ENCODE assay signal across 26 cellular contexts in genomic region chr2:159905901-159906300, GRCh38. TPM values are rescaled to one million over a fixed set of nuclear protein-coding genes. Genes with fewer than 3 reads are reported as not detected.
DNase-seq lines count a peak whose midpoint lies in the region; ATAC-seq and TF ChIP-seq lines count a peak whose summit lies in the region.
"Had no signal": no experiment of that assay in that cellular context is flagged by ENCODE, and none has a peak within 500 bp of the region (broad histone marks: within the 10 kb centered on the region; RNA-seq: fewer than 3 reads in every experiment).

No MANE protein-coding gene starts in this region.

- CTCF ChIA-PET in Calu3 (lab: Charles Lee) = interaction anchor here (1.8 kb wide), 1 partner anchor 16 kb away, joined by 8 read pairs; no protein-coding TSS in a partner anchor

- H3K27ac Mint-ChIP-seq in activated CD4-positive, alpha-beta T cell treated with anti-CD3 and anti-CD28 coated beads, Interleukin-2, amount 10 ng/mL, durations not matched to agents 24 days and 14 days = no peak overlapping the region
- H3K27ac Mint-ChIP-seq in Calu3 (ENCODE audit: unreplicated experiment) = peak overlapping the region; percentile 70
- H3K27ac Mint-ChIP-seq in activated naive CD8-positive, alpha-beta T cell treated with anti-CD3 and anti-CD28 coated beads, Interleukin-2, amount 50 U/mL, for 24 hours = no peak overlapping the region
- H3K27ac Mint-ChIP-seq in naive thymus-derived CD8-positive, alpha-beta T cell = peak overlapping the region in 5 of 10 donors; percentile 18 to 98 (median 67)
- H3K27ac Mint-ChIP-seq: activated CD8-positive, alpha-beta T cell treated with anti-CD3 and anti-CD28 coated beads for 36 hours; H9; T-helper 2 cell treated with Interferon-gamma antibody and Interleukin-4, amounts not matched to agents 5 μg/mL and 100 μg/mL, for 36 hours had no signal

- no peak for DNase-seq in activated CD4-positive, alpha-beta T cell treated with anti-CD3 and anti-CD28 coated beads, Interleukin-2, amount 10 ng/mL, durations not matched to agents 24 days and 14 days
- no peak for DNase-seq in activated CD4-positive, alpha-beta T cell treated with anti-CD3 and anti-CD28 coated beads for 48 hours
- DNase-seq in Calu3 = no peak
- no peak for DNase-seq in activated naive CD8-positive, alpha-beta T cell treated with anti-CD3 and anti-CD28 coated beads, Interleukin-2, amount 50 U/mL, for 24 hours
- DNase-seq in naive thymus-derived CD8-positive, alpha-beta T cell = no peak
- DNase-seq in substantia nigra (lab: John Stamatoyannopoulos, UW) = no peak
- DNase-seq: 8988T; activated CD8-positive, alpha-beta T cell treated with anti-CD3 and anti-CD28 coated beads for 36 hours; central memory CD4-positive, alpha-beta T cell; dorsolateral prefrontal cortex; H9; kidney glomerular epithelial cell; lower lobe of right lung; NCI-H2081 treated with DMSO at 0.1 percent for 48 hours; NCI-H446; nucleus accumbens; psoas muscle; stimulated activated CD8-positive, alpha-beta memory T cell treated with anti-CD3 and anti-CD28 coated beads, Interleukin-4, amount 100 ng/mL, for 48 hours had no signal

- H3K9me3 Mint-ChIP-seq in activated CD4-positive, alpha-beta T cell treated with anti-CD3 and anti-CD28 coated beads, Interleukin-2, amount 10 ng/mL, durations not matched to agents 24 days and 14 days = peaks cover 3% of the 10 kb centered on the region
- no peaks in the 10 kb centered on the region for H3K9me3 Mint-ChIP-seq in Calu3 (ENCODE audit: low read depth, unreplicated experiment)
- H3K9me3 Mint-ChIP-seq in activated naive CD8-positive, alpha-beta T cell treated with anti-CD3 and anti-CD28 coated beads, Interleukin-2, amount 50 U/mL, for 24 hours = no peaks in the 10 kb centered on the region
- H3K9me3 Mint-ChIP-seq in naive thymus-derived CD8-positive, alpha-beta T cell = no peaks in the 10 kb centered on the region
- H3K9me3 Mint-ChIP-seq: activated CD8-positive, alpha-beta T cell treated with anti-CD3 and anti-CD28 coated beads for 36 hours; H9; T-helper 2 cell treated with Interferon-gamma antibody and Interleukin-4, amounts not matched to agents 5 μg/mL and 100 μg/mL, for 36 hours had no signal

- H3K27ac ChIP-seq in substantia nigra (ENCODE audit: low read depth, low read length, poor library complexity, severe bottlenecking) = no peak overlapping the region
- H3K27ac ChIP-seq: dorsolateral prefrontal cortex, lower lobe of right lung, psoas muscle, suprapubic skin, VCaP had no signal

- H3K27me3 Mint-ChIP-seq in activated CD4-positive, alpha-beta T cell treated with anti-CD3 and anti-CD28 coated beads, Interleukin-2, amount 10 ng/mL, durations not matched to agents 24 days and 14 days = no peaks in the 10 kb centered on the region
- H3K27me3 Mint-ChIP-seq in Calu3 (ENCODE audit: unreplicated experiment) = no peaks in the 10 kb centered on the region
- H3K27me3 Mint-ChIP-seq in activated naive CD8-positive, alpha-beta T cell treated with anti-CD3 and anti-CD28 coated beads, Interleukin-2, amount 50 U/mL, for 24 hours = no peaks in the 10 kb centered on the region
- H3K27me3 Mint-ChIP-seq in naive thymus-derived CD8-positive, alpha-beta T cell = peaks cover 0 to 4% (median 0%) of the 10 kb centered on the region in 5 donors
- H3K27me3 Mint-ChIP-seq: activated CD8-positive, alpha-beta T cell treated with anti-CD3 and anti-CD28 coated beads for 36 hours had no signal

- POLR2A ChIA-PET in naive thymus-derived CD8-positive, alpha-beta T cell (lab: Charles Lee) = no interaction called here

- no peak for TF ChIP-seq CTCF in Calu3 (IDR thresholded peaks at IDR 0.05; ENCODE audit: unreplicated experiment)

- H3K4me3 Mint-ChIP-seq in activated CD4-positive, alpha-beta T cell treated with anti-CD3 and anti-CD28 coated beads, Interleukin-2, amount 10 ng/mL, durations not matched to agents 24 days and 14 days = peak overlapping the region; percentile 36
- H3K4me3 Mint-ChIP-seq in Calu3 (ENCODE audit: low read depth, unreplicated experiment) = peak overlapping the region; percentile 94
- peak overlapping the region; percentile 7 for H3K4me3 Mint-ChIP-seq in activated naive CD8-positive, alpha-beta T cell treated with anti-CD3 and anti-CD28 coated beads, Interleukin-2, amount 50 U/mL, for 24 hours
- H3K4me3 Mint-ChIP-seq in naive thymus-derived CD8-positive, alpha-beta T cell = peak overlapping the region in 9 of 10 donors; percentile 90 to 100 (median 98)

- H3K4me1 Mint-ChIP-seq in activated CD4-positive, alpha-beta T cell treated with anti-CD3 and anti-CD28 coated beads, Interleukin-2, amount 10 ng/mL, durations not matched to agents 24 days and 14 days = peaks cover 34% of the 10 kb centered on the region
- peaks cover 49% of the 10 kb centered on the region for H3K4me1 Mint-ChIP-seq in Calu3 (ENCODE audit: low read depth, unreplicated experiment)
- peaks cover 69% of the 10 kb centered on the region for H3K4me1 Mint-ChIP-seq in activated naive CD8-positive, alpha-beta T cell treated with anti-CD3 and anti-CD28 coated beads, Interleukin-2, amount 50 U/mL, for 24 hours
- H3K4me1 Mint-ChIP-seq in naive thymus-derived CD8-positive, alpha-beta T cell = peaks cover 25 to 45% (median 30%) of the 10 kb centered on the region in 4 donors

- BruUV-seq in Calu3 (replicated peaks; lab: Mats Ljungman, UMichigan) = no TSS peak

- intact Hi-C loops in activated CD4-positive, alpha-beta T cell treated with anti-CD3 and anti-CD28 coated beads, Interleukin-2, amount 10 ng/mL, durations not matched to agents 24 days and 14 days (cut with micrococcal nuclease) = loop anchor here (2.0 to 10.0 kb wide), 3 partner anchors 15 to 1339 kb away; no protein-coding TSS in a partner anchor
- intact Hi-C loops in Calu3 (cut with micrococcal nuclease; ENCODE audit: unreplicated experiment) = no loop called here

- H3K36me3 Mint-ChIP-seq in activated CD4-positive, alpha-beta T cell treated with anti-CD3 and anti-CD28 coated beads, Interleukin-2, amount 10 ng/mL, durations not matched to agents 24 days and 14 days (ENCODE audit: low read depth) = peaks cover 13% of the 10 kb centered on the region
- peaks cover 39% of the 10 kb centered on the region for H3K36me3 Mint-ChIP-seq in Calu3 (ENCODE audit: insufficient read depth, unreplicated experiment)
- peaks cover 3% of the 10 kb centered on the region for H3K36me3 Mint-ChIP-seq in activated naive CD8-positive, alpha-beta T cell treated with anti-CD3 and anti-CD28 coated beads, Interleukin-2, amount 50 U/mL, for 24 hours (ENCODE audit: low read depth)
- peaks cover 0 to 14% (median 8%) of the 10 kb centered on the region in 3 donors for H3K36me3 Mint-ChIP-seq in naive thymus-derived CD8-positive, alpha-beta T cell

- ATAC-seq in activated naive CD8-positive, alpha-beta T cell treated with anti-CD3 and anti-CD28 coated beads, Interleukin-2, amount 50 U/mL, for 24 hours = no peak
- no peak for ATAC-seq in naive thymus-derived CD8-positive, alpha-beta T cell
- ATAC-seq in HG03469 (IDR thresholded peaks at IDR 0.05; ENCODE audit: unreplicated experiment) = no peak
- ATAC-seq in GM18520 (IDR thresholded peaks at IDR 0.05; ENCODE audit: unreplicated experiment) = no peak
- ATAC-seq: activated CD8-positive, alpha-beta T cell treated with anti-CD3 and anti-CD28 coated beads for 36 hours; activated naive CD4-positive, alpha-beta T cell treated with anti-CD3 and anti-CD28 coated beads, Interleukin-2, amount 50 U/mL, for 72 hours; GM12878; lower lobe of right lung; psoas muscle; SK-N-SH treated with all-trans-retinoic acid at 6 μM for 48 hours had no signal

RNA-seq across cellular contexts. Expression of gene LY75, which starts 1.3 kb away (rescaled TPM):
- total RNA-seq in activated CD4-positive, alpha-beta T cell treated with anti-CD3 and anti-CD28 coated beads, Interleukin-2, amount 10 ng/mL, durations not matched to agents 24 days and 14 days = 52.8 and 56.4 TPM in 2 replicates
- 54.7 and 65.6 TPM in 2 replicates for total RNA-seq in Calu3 (2022)
- 10 to 100 TPM; 53.0 to 53.2 TPM for total RNA-seq in naive thymus-derived CD8-positive, alpha-beta T cell
- 10 to 100 TPM; 38.1 to 47.3 (median 43.0) TPM for polyA plus RNA-seq in naive thymus-derived CD8-positive, alpha-beta T cell

Comparison
In these comparisons a context has a peak if more than half of its experiments do, and no peak if none do; other contexts are left out.
1. H3K4me3 Mint-ChIP-seq: peak in every context shown above with its lines; median percentile 98 in naive thymus-derived CD8-positive, alpha-beta T cell; 94 in Calu3; 36 in activated CD4-positive, alpha-beta T cell treated with anti-CD3 and anti-CD28 coated beads, Interleukin-2, amount 10 ng/mL, durations not matched to agents 24 days and 14 days; 7 in activated naive CD8-positive, alpha-beta T cell treated with anti-CD3 and anti-CD28 coated beads, Interleukin-2, amount 50 U/mL, for 24 hours.